In genomic region chr11:77122576-77123212, GRCh38 we compare ENCODE assay signal across 19 cellular contexts. TPM values are rescaled to one million over a fixed set of nuclear protein-coding genes. Genes with fewer than 3 reads are reported as not detected.
DNase-seq lines count a peak whose midpoint lies in the region; ATAC-seq lines count a peak whose summit lies in the region.
"Had no signal": no experiment of that assay in that cellular context is flagged by ENCODE, and none has a peak within 500 bp of the region (broad histone marks: within the 10 kb centered on the region; RNA-seq: fewer than 3 reads in every experiment).

No MANE protein-coding gene starts in this region.

- H3K9me3 Mint-ChIP-seq in activated T-helper 17 cell treated with anti-CD3 and anti-CD28 coated beads, Interleukin-2, amount 50 U/mL, for 72 hours: no peaks in the 10 kb centered on the region
- H3K9me3 Mint-ChIP-seq: CD14-positive monocyte; CD4-positive, alpha-beta T cell; CD8-positive, alpha-beta memory T cell; GM23338 had no signal

- H2AFZ ChIP-seq in neuronal stem cell (ENCODE audit: low read length): no peak overlapping the region
- H2AFZ ChIP-seq: GM23338 had no signal

- no peak overlapping the region for H2BK120ac ChIP-seq in neuronal stem cell (ENCODE audit: low read depth, low read length)

- H3K14ac ChIP-seq in neuronal stem cell (ENCODE audit: low read length): no peak overlapping the region

- DNase-seq in neuronal stem cell (ENCODE audit: low spot score) (no peak), middle frontal gyrus (ENCODE audit: extremely low spot score, low spot score) (no peak), NCI-H1436 treated with DMSO at 0.1 percent for 48 hours (lab: John Stamatoyannopoulos, UW) (no peak)
- DNase-seq: CD4-positive, alpha-beta T cell; CD8-positive, alpha-beta memory T cell; DMS 273 treated with DMSO at 0.1 percent for 48 hours; DMS79; EL; GDM1 had no signal

- H3K18ac ChIP-seq in neuronal stem cell (ENCODE audit: low read length): peak overlapping the region; percentile 3

- H4K20me1 ChIP-seq in BLaER1: no peaks in the 10 kb centered on the region; the same call in 1 of the 2 replicates
- H4K20me1 ChIP-seq in BLaER1 treated with 17β-estradiol and CSF1 and Interleukin-3, amounts not matched to agents 10 nM and 100 nM: peaks cover 0 to 14% (median 0%) of the 10 kb centered on the region in 11 experiments; a peak in 3 of 22 replicates

- H3K27ac Mint-ChIP-seq in activated T-helper 17 cell treated with anti-CD3 and anti-CD28 coated beads, Interleukin-2, amount 50 U/mL, for 72 hours: peak overlapping the region; percentile 56
- H3K27ac Mint-ChIP-seq: CD4-positive, alpha-beta T cell; GM23338 had no signal

- H3K4ac ChIP-seq in neuronal stem cell (ENCODE audit: low read length): no peak overlapping the region

- H3K4me2 ChIP-seq in BLaER1 (peak overlapping the region; percentile 93), neuronal stem cell (ENCODE audit: insufficient read depth, low read length, poor library complexity, severe bottlenecking) (no peak overlapping the region)
- peak overlapping the region in 6 of 11 experiments; percentile 28 to 95 (median 86); a peak in 8 of 22 replicates for H3K4me2 ChIP-seq in BLaER1 treated with 17β-estradiol and CSF1 and Interleukin-3, amounts not matched to agents 10 nM and 100 nM
- H3K4me2 ChIP-seq: GM23338 had no signal

- peaks cover 4% of the 10 kb centered on the region for H3K4me1 Mint-ChIP-seq in activated T-helper 17 cell treated with anti-CD3 and anti-CD28 coated beads, Interleukin-2, amount 50 U/mL, for 72 hours

- H3K9ac ChIP-seq in BLaER1 (no peak overlapping the region), neuronal stem cell (ENCODE audit: low read depth, low read length, poor library complexity) (no peak overlapping the region)
- no peak overlapping the region for H3K9ac ChIP-seq in BLaER1 treated with 17β-estradiol and CSF1 and Interleukin-3, amounts not matched to agents 10 nM and 100 nM

- no peak overlapping the region for H3K4me3 Mint-ChIP-seq in activated T-helper 17 cell treated with anti-CD3 and anti-CD28 coated beads, Interleukin-2, amount 50 U/mL, for 72 hours
- H3K4me3 Mint-ChIP-seq: CD14-positive monocyte; CD4-positive, alpha-beta T cell; CD8-positive, alpha-beta memory T cell; GM23338 had no signal

- H2BK12ac ChIP-seq in neuronal stem cell (ENCODE audit: low read length): no peak overlapping the region

- no peak overlapping the region for H2BK15ac ChIP-seq in neuronal stem cell (ENCODE audit: low read length)

- H3K4me1 ChIP-seq in BLaER1 (peaks cover 70% of the 10 kb centered on the region), neuronal stem cell (ENCODE audit: control insufficient read depth in 2 of 2, insufficient read depth in 1 of 2, low read depth in 1 of 2, low read length in 2 of 2) (peaks cover 4% of the 10 kb centered on the region in 2 donors)
- peaks cover 21 to 70% (median 51%) of the 10 kb centered on the region in 10 experiments for H3K4me1 ChIP-seq in BLaER1 treated with 17β-estradiol and CSF1 and Interleukin-3, amounts not matched to agents 10 nM and 100 nM

- WGBS in neuronal stem cell (ENCODE audit: extremely low coverage in 2 of 2, insufficient read length in 2 of 2, insufficient replicate concordance in 1 of 2), 2 donors: no CpG with 5 or more reads among the region's 7 CpGs

- no peaks in the 10 kb centered on the region for H3K27me3 ChIP-seq in BLaER1
- no peaks in the 10 kb centered on the region for H3K27me3 ChIP-seq in BLaER1 treated with 17β-estradiol and CSF1 and Interleukin-3, amounts not matched to agents 10 nM and 100 nM
- H3K27me3 ChIP-seq in neuronal stem cell (ENCODE audit: control insufficient read depth in 3 of 3, insufficient read depth in 3 of 3, low read depth in 1 of 3, low read length in 3 of 3): no peaks in the 10 kb centered on the region

- H2BK5ac ChIP-seq in neuronal stem cell (ENCODE audit: low read length): no peak overlapping the region

- peaks cover 1% of the 10 kb centered on the region for H3K79me1 ChIP-seq in neuronal stem cell (ENCODE audit: low read depth, low read length)

- H3K4me3 ChIP-seq in BLaER1: no peak overlapping the region
- H3K4me3 ChIP-seq in BLaER1 treated with 17β-estradiol and CSF1 and Interleukin-3, amounts not matched to agents 10 nM and 100 nM: no peak overlapping the region
- no peak overlapping the region for H3K4me3 ChIP-seq in neuronal stem cell (ENCODE audit: low read length in 2 of 2)
- H3K4me3 ChIP-seq: GM12878, GM23338, HAP-1 had no signal

- no peak for ATAC-seq in activated T-helper 17 cell treated with anti-CD3 and anti-CD28 coated beads, Interleukin-2, amount 50 U/mL, for 72 hours (replicated peaks)
- ATAC-seq: GM12878, GM23338 had no signal

- H3K23ac ChIP-seq in neuronal stem cell (ENCODE audit: low read depth, low read length, poor library complexity): no peak overlapping the region

- H3K27me3 Mint-ChIP-seq in activated T-helper 17 cell treated with anti-CD3 and anti-CD28 coated beads, Interleukin-2, amount 50 U/mL, for 72 hours: no peaks in the 10 kb centered on the region
- H3K27me3 Mint-ChIP-seq: CD4-positive, alpha-beta T cell; CD8-positive, alpha-beta memory T cell had no signal

- H3K27ac ChIP-seq in BLaER1: peak overlapping the region; percentile 35; the same call in 1 of the 2 replicates
- H3K27ac ChIP-seq in BLaER1 treated with 17β-estradiol and CSF1 and Interleukin-3, amounts not matched to agents 10 nM and 100 nM: no peak overlapping the region
- H3K27ac ChIP-seq in neuronal stem cell (replicated peaks; ENCODE audit: low read length): no peak overlapping the region

- H3K9me3 ChIP-seq in BLaER1 (no peaks in the 10 kb centered on the region), neuronal stem cell (replicated peaks in 1 of 2; ENCODE audit: control insufficient read depth in 2 of 2, insufficient read depth in 1 of 2, low read depth in 1 of 2, low read length in 2 of 2) (no peaks in the 10 kb centered on the region)
- H3K9me3 ChIP-seq in BLaER1 treated with 17β-estradiol and CSF1 and Interleukin-3, amounts not matched to agents 10 nM and 100 nM (replicated peaks in 1 of 11): no peaks in the 10 kb centered on the region
- H3K9me3 ChIP-seq: HAP-1 had no signal

- no peak overlapping the region for H4K91ac ChIP-seq in neuronal stem cell (ENCODE audit: low read depth, low read length, poor library complexity)

- H3K36me3 Mint-ChIP-seq in activated T-helper 17 cell treated with anti-CD3 and anti-CD28 coated beads, Interleukin-2, amount 50 U/mL, for 72 hours (ENCODE audit: low read depth): no peaks in the 10 kb centered on the region
- H3K36me3 Mint-ChIP-seq: CD14-positive monocyte had no signal

- H4K8ac ChIP-seq in neuronal stem cell (ENCODE audit: low read depth, low read length): no peak overlapping the region

- H2AK5ac ChIP-seq in neuronal stem cell (ENCODE audit: low read depth, low read length): no peak overlapping the region

- H3K36me3 ChIP-seq in BLaER1 (peaks cover 14% of the 10 kb centered on the region; the same call in 1 of the 2 replicates), neuronal stem cell (replicated peaks in 1 of 2; ENCODE audit: control insufficient read depth in 2 of 2, insufficient read depth in 2 of 2, low read length in 2 of 2) (peaks cover 0 to 78% of the 10 kb centered on the region in 2 donors)
- H3K36me3 ChIP-seq in BLaER1 treated with 17β-estradiol and CSF1 and Interleukin-3, amounts not matched to agents 10 nM and 100 nM: peaks cover 0 to 26% (median 0%) of the 10 kb centered on the region in 11 experiments; a peak in 4 of 22 replicates
- H3K36me3 ChIP-seq: HAP-1 had no signal

RNA-seq across cellular contexts. Expression of gene MYO7A, which starts 5.4 kb away (rescaled TPM):
- 1 to 10 TPM in 1 of 2 donors, under 1 TPM in 1; 0.95 to 4.0 TPM for total RNA-seq in activated T-helper 17 cell treated with anti-CD3 and anti-CD28 coated beads, Interleukin-2, amount 50 U/mL, for 72 hours
- 0.71 TPM for polyA plus RNA-seq in neuronal stem cell (2013, experiment 1 of 2)
- 0.60 TPM for polyA plus RNA-seq in neuronal stem cell (2013, experiment 2 of 2)
- total RNA-seq: A172, A673 had no signal

RNA-seq across cellular contexts. Expression of gene OMP, which starts 20.1 kb away (rescaled TPM):
- total RNA-seq in activated T-helper 17 cell treated with anti-CD3 and anti-CD28 coated beads, Interleukin-2, amount 50 U/mL, for 72 hours: not detected
- not detected for polyA plus RNA-seq in neuronal stem cell (2013, experiment 1 of 2)
- polyA plus RNA-seq in neuronal stem cell (2013, experiment 2 of 2): not detected
- total RNA-seq: A172; A673; CD4-positive, alpha-beta T cell; CD8-positive, alpha-beta memory T cell; GM12878 had no signal
- polyA plus RNA-seq: BJ; CD14-positive monocyte; CD8-positive, alpha-beta memory T cell; GM12878; GM23338 had no signal

RNA-seq across cellular contexts. Expression of gene CAPN5, which starts 55.9 kb away (rescaled TPM):
- total RNA-seq in activated T-helper 17 cell treated with anti-CD3 and anti-CD28 coated beads, Interleukin-2, amount 50 U/mL, for 72 hours: under 1 TPM; 0.19 to 0.93 TPM
- 7.6 TPM for polyA plus RNA-seq in neuronal stem cell (2013, experiment 1 of 2)
- 8.0 TPM for polyA plus RNA-seq in neuronal stem cell (2013, experiment 2 of 2)
